In the genomic region with DNA sequence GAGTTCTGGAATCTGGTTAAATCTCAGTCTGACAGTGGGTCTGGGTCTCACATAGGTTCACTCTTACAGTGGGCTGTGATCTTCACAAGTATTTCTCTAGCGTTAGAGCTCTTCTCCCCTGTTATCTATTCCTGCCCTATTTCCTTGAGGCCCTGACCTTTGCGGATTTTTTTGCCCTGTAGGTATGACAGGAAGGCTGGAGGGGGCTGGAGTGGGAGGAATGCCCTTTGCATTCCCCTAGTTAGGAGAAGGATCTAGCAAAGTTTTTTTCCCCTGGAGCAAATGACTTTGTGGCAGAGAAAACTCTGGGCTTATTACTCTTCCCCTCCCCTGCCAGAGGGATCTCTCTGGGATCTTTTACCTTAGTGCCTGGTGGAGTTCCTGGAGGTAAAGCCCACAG, we compare ENCODE assay signal across 16 cellular contexts.
"Had no signal": no experiment of that assay in that cellular context is flagged by ENCODE, and none has a peak within 500 bp of the region (broad histone marks: within the 10 kb centered on the region; RNA-seq: fewer than 3 reads in every experiment).

No MANE protein-coding gene starts in this region.

- ATAC-seq: activated CD4-positive, CD25-positive, alpha-beta regulatory T cell treated with anti-CD3 and anti-CD28 coated beads, Interleukin-2, amount 50 U/mL, for 24 hours; gastroesophageal sphincter; sciatic nerve; stimulated activated memory B cell treated with anti-CD40 and anti-IgM and Interleukin-4, amounts not matched to agents 10 μg/mL and 1 μg/mL and 100 μg/mL, for 72 hours had no signal

- H3K4me3 Mint-ChIP-seq: neural crest cell; stimulated activated memory B cell treated with anti-CD40 and anti-IgM and Interleukin-4, amounts not matched to agents 10 μg/mL and 1 μg/mL and 100 μg/mL, for 72 hours had no signal

- H3K27ac ChIP-seq: gastroesophageal sphincter, left ventricle myocardium inferior, ovary, thyroid gland, vagina had no signal

- H3K4me3 ChIP-seq: gastroesophageal sphincter, left ventricle myocardium inferior, ovary, thyroid gland, vagina had no signal

- H3K27me3 Mint-ChIP-seq: stimulated activated memory B cell treated with anti-CD40 and anti-IgM and Interleukin-4, amounts not matched to agents 10 μg/mL and 1 μg/mL and 100 μg/mL, for 72 hours had no signal

- DNase-seq: activated CD4-positive, alpha-beta T cell treated with anti-CD3 and anti-CD28 coated beads, Interleukin-2, amount 50 U/mL, for 4 hours; activated naive CD4-positive, alpha-beta T cell treated with Interleukin-2 at 50 U/mL for 16 hours; activated T-cell treated with anti-CD3 and anti-CD28 coated beads for 4 hours; aorta; erythroblast; left ventricle myocardium inferior; ovary; stimulated activated CD4-positive, alpha-beta T cell treated with anti-CD3 and anti-CD28 coated beads, Interleukin-2, amount 100 ng/mL, for 24 hours; thyroid gland had no signal

- H3K9me3 ChIP-seq: gastroesophageal sphincter, left ventricle myocardium inferior, ovary, thyroid gland, vagina had no signal

- H3K27ac Mint-ChIP-seq: stimulated activated memory B cell treated with anti-CD40 and anti-IgM and Interleukin-4, amounts not matched to agents 10 μg/mL and 1 μg/mL and 100 μg/mL, for 72 hours had no signal

- H3K27me3 ChIP-seq: gastroesophageal sphincter, ovary, thyroid gland, vagina had no signal

- FAIRE-seq: bronchial epithelial cell had no signal

- H3K36me3 ChIP-seq: gastroesophageal sphincter, left ventricle myocardium inferior, ovary, thyroid gland, vagina had no signal
